In genomic region chr20:51446656-51447055, GRCh38 we compare ENCODE assay signal across 1 cellular context.
TF ChIP-seq lines count a peak whose summit lies in the region.

No MANE protein-coding gene starts in this region.

TF ChIP-seq in SK-N-SH, 30 proteins besides CTCF, POLR2A, EP300 and RAD21 (continued from another document):
- no peak for TF ChIP-seq USF2 (IDR thresholded peaks at IDR 0.05; ENCODE audit: borderline replicate concordance, low read depth, low read length)
- TF ChIP-seq TAF1 (IDR thresholded peaks at IDR 0.05; ENCODE audit: borderline replicate concordance, low read depth, low read length), result no peak
- TF ChIP-seq RCOR1 (IDR thresholded peaks at IDR 0.05; ENCODE audit: low read length), result no peak
- peak; percentile 68 for TF ChIP-seq NFIC (IDR thresholded peaks at IDR 0.05; ENCODE audit: borderline replicate concordance)
- TF ChIP-seq MXI1 (IDR thresholded peaks at IDR 0.05; ENCODE audit: low read depth, low read length), result no peak
- TF ChIP-seq RXRA (IDR thresholded peaks at IDR 0.05; ENCODE audit: borderline replicate concordance, low read depth), result peak; percentile 86
- TF ChIP-seq NRF1 (IDR thresholded peaks at IDR 0.05; ENCODE audit: low read depth, low read length), result no peak
- peak; percentile 80 for TF ChIP-seq JUND (IDR thresholded peaks at IDR 0.05)
- peak; percentile 36; the same call in 1 of the 2 replicates for TF ChIP-seq ZBTB33 (IDR thresholded peaks at IDR 0.05; ENCODE audit: borderline replicate concordance, low read depth)
TF ChIP-seq in SK-N-SH: peak in this region for 12.
